Comparison of ENCODE assay signal across 1 cellular context in the genomic region with DNA sequence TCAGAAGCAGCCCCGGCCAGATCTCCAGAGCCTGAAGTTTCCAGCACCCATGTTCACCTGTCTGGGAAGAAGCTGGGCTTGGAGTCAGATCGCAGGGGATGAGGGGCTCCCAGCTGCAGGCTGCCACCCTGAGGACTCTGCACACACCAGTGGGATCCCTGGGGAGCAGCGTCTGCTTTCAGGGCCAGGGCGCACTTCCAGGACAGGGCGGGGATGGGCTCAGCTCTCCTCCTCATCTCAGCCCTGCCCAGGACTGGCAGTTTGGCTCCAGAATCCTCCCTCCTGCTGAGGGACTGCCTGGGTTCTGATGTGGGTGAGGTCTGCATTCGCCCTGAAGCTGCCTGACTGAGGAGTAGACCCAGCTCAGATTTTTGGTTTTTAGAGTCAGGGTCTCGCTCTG.
TF ChIP-seq lines count a peak whose summit lies in the region.

No MANE protein-coding gene starts in this region.

TF ChIP-seq in K562, 482 proteins besides CTCF, POLR2A, EP300 and RAD21 (continued from another document):
- TF ChIP-seq, protein P1, sequence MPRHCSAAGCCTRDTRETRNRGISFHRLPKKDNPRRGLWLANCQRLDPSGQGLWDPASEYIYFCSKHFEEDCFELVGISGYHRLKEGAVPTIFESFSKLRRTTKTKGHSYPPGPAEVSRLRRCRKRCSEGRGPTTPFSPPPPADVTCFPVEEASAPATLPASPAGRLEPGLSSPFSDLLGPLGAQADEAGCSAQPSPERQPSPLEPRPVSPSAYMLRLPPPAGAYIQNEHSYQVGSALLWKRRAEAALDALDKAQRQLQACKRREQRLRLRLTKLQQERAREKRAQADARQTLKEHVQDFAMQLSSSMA (CRISPR knock-in tag; IDR thresholded peaks at IDR 0.05), result no peak
- no peak for TF ChIP-seq HOXB6 (CRISPR knock-in tag; IDR thresholded peaks at IDR 0.05; ENCODE audit: borderline replicate concordance)
- TF ChIP-seq ARNT (IDR thresholded peaks at IDR 0.05), result no peak
- TF ChIP-seq, protein P2, sequence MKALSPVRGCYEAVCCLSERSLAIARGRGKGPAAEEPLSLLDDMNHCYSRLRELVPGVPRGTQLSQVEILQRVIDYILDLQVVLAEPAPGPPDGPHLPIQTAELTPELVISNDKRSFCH (CRISPR knock-in tag; IDR thresholded peaks at IDR 0.05), result no peak
- TF ChIP-seq, protein P2 (tag; IDR thresholded peaks at IDR 0.05), result no peak
- TF ChIP-seq ESRRA (IDR thresholded peaks at IDR 0.05; ENCODE audit: borderline replicate concordance, low read depth), result no peak
- no peak for TF ChIP-seq TAF1 (IDR thresholded peaks at IDR 0.05; ENCODE audit: control insufficient read depth, extremely low read depth, insufficient read depth, low read length, severe bottlenecking)
- TF ChIP-seq SIX5 (IDR thresholded peaks at IDR 0.05; ENCODE audit: borderline replicate concordance in 1 of 2, insufficient read depth in 1 of 2, low read depth in 1 of 2, low read length in 2 of 2), result no peak
- TF ChIP-seq, protein P3, sequence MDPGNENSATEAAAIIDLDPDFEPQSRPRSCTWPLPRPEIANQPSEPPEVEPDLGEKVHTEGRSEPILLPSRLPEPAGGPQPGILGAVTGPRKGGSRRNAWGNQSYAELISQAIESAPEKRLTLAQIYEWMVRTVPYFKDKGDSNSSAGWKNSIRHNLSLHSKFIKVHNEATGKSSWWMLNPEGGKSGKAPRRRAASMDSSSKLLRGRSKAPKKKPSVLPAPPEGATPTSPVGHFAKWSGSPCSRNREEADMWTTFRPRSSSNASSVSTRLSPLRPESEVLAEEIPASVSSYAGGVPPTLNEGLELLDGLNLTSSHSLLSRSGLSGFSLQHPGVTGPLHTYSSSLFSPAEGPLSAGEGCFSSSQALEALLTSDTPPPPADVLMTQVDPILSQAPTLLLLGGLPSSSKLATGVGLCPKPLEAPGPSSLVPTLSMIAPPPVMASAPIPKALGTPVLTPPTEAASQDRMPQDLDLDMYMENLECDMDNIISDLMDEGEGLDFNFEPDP (CRISPR knock-in tag; IDR thresholded peaks at IDR 0.05), result no peak
- TF ChIP-seq, protein P4, sequence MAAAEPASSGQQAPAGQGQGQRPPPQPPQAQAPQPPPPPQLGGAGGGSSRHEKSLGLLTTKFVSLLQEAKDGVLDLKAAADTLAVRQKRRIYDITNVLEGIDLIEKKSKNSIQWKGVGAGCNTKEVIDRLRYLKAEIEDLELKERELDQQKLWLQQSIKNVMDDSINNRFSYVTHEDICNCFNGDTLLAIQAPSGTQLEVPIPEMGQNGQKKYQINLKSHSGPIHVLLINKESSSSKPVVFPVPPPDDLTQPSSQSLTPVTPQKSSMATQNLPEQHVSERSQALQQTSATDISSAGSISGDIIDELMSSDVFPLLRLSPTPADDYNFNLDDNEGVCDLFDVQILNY (CRISPR knock-in tag; IDR thresholded peaks at IDR 0.05), result no peak
